In the genomic region with DNA sequence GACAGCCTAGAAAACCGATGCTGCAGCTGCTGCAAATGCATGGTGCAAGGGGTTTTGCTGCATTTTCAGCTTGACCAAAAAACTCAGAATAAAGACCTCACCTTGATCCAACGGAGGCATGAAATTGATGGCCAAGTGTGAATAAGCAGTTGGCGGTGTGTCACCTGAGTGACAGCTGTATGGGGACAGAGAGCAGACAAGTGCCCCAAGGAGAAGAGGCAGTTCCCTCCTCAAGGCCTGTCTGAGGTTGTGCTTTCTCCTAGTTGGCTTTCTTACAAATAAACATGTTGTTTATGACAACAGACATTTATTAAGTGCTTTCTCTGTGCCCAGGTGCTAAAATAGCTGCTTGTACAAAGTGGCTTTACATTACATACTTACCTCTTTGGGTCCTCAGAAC, we compare ENCODE assay signal across 31 cellular contexts. TPM values are rescaled to one million over a fixed set of nuclear protein-coding genes. Genes with fewer than 3 reads are reported as not detected.
"Had no signal": no experiment of that assay in that cellular context is flagged by ENCODE, and none has a peak within 500 bp of the region (broad histone marks: within the 10 kb centered on the region; RNA-seq: fewer than 3 reads in every experiment).

No MANE protein-coding gene starts in this region.

- H3K4me3 Mint-ChIP-seq: naive B cell; naive thymus-derived CD8-positive, alpha-beta T cell; natural killer cell treated with Interleukin-12 subunit alpha and Interleukin-12 subunit beta and Interleukin-15 and Interleukin-18, amount 100 ng/mL, for 72 hours; nephron progenitor cell; neural crest cell; stimulated activated effector memory CD8-positive, alpha-beta T cell treated with anti-CD3 and anti-CD28 coated beads, Interleukin-12 subunit alpha, Interleukin-12 subunit beta, amount 100 ng/mL, for 72 hours; stimulated activated naive B cell treated with anti-CD40 and anti-IgM and Interleukin-4, amounts not matched to agents 10 μg/mL and 1 μg/mL and 100 μg/mL, for 72 hours; stimulated activated naive CD8-positive, alpha-beta T cell treated with anti-CD3 and anti-CD28 coated beads, Interleukin-15, Interleukin-2, amounts not matched to agents 100 ng/mL and 50 ng/mL, for 24 hours had no signal

- H3K27ac ChIP-seq: neutrophil, pancreas, prostate gland, right lobe of liver, stomach, thoracic aorta, thyroid gland, tibial nerve, upper lobe of left lung had no signal

- H3K9me3 ChIP-seq: neutrophil, pancreas, prostate gland, right lobe of liver, thoracic aorta, thyroid gland, upper lobe of left lung had no signal

- H3K9me3 Mint-ChIP-seq: natural killer cell treated with Interleukin-12 subunit alpha and Interleukin-12 subunit beta and Interleukin-15 and Interleukin-18, amount 100 ng/mL, for 72 hours had no signal

- H3K4me1 ChIP-seq: pancreas, prostate gland, right lobe of liver, stomach, thyroid gland, tibial nerve, upper lobe of left lung had no signal

- H3K4me1 Mint-ChIP-seq: naive B cell; neural crest cell; stimulated activated effector memory CD8-positive, alpha-beta T cell treated with anti-CD3 and anti-CD28 coated beads, Interleukin-12 subunit alpha, Interleukin-12 subunit beta, amount 100 ng/mL, for 72 hours; stimulated activated naive B cell treated with anti-CD40 and anti-IgM and Interleukin-4, amounts not matched to agents 10 μg/mL and 1 μg/mL and 100 μg/mL, for 72 hours had no signal

- H3K27me3 ChIP-seq: pancreas, right lobe of liver, stomach, thyroid gland, tibial nerve, upper lobe of left lung had no signal

- H3K36me3 ChIP-seq: neutrophil, pancreas, prostate gland, right lobe of liver, stomach, thoracic aorta, thyroid gland, tibial nerve, upper lobe of left lung had no signal

- H3K27ac Mint-ChIP-seq: naive thymus-derived CD8-positive, alpha-beta T cell; natural killer cell treated with Interleukin-12 subunit alpha and Interleukin-12 subunit beta and Interleukin-15 and Interleukin-18, amount 100 ng/mL, for 72 hours; nephron progenitor cell; stimulated activated effector memory CD8-positive, alpha-beta T cell treated with anti-CD3 and anti-CD28 coated beads, Interleukin-12 subunit alpha, Interleukin-12 subunit beta, amount 100 ng/mL, for 72 hours; stimulated activated naive B cell treated with anti-CD40 and anti-IgM and Interleukin-4, amounts not matched to agents 10 μg/mL and 1 μg/mL and 100 μg/mL, for 72 hours; stimulated activated naive CD8-positive, alpha-beta T cell treated with anti-CD3 and anti-CD28 coated beads, Interleukin-15, Interleukin-2, amounts not matched to agents 100 ng/mL and 50 ng/mL, for 24 hours had no signal

- H3K36me3 Mint-ChIP-seq: stimulated activated effector memory CD8-positive, alpha-beta T cell treated with anti-CD3 and anti-CD28 coated beads, Interleukin-12 subunit alpha, Interleukin-12 subunit beta, amount 100 ng/mL, for 72 hours had no signal

- ATAC-seq: naive thymus-derived CD8-positive, alpha-beta T cell; natural killer cell treated with Interleukin-12 subunit alpha and Interleukin-12 subunit beta and Interleukin-15 and Interleukin-18, amount 100 ng/mL, for 72 hours; pancreas; right cardiac atrium; right lobe of liver; stimulated activated effector memory CD8-positive, alpha-beta T cell treated with anti-CD3 and anti-CD28 coated beads, Interleukin-12 subunit alpha, Interleukin-12 subunit beta, amount 100 ng/mL, for 72 hours; stimulated activated naive B cell treated with anti-CD40 and anti-IgM and Interleukin-4, amounts not matched to agents 10 μg/mL and 1 μg/mL and 100 μg/mL, for 72 hours had no signal

- H3K4me3 ChIP-seq: pancreas, prostate gland, right lobe of liver, stomach, thoracic aorta, thyroid gland, tibial nerve, upper lobe of left lung had no signal

- DNase-seq: naive B cell; naive thymus-derived CD8-positive, alpha-beta T cell; nephron progenitor cell; nucleus accumbens; pancreas; right cardiac atrium; right lobe of liver; small intestine; stimulated activated CD4-positive, alpha-beta T cell treated with anti-CD3 and anti-CD28 coated beads, Interleukin-15, amount 100 ng/mL, for 24 hours; stimulated activated CD4-positive, alpha-beta T cell treated with anti-CD3 and anti-CD28 coated beads, Interleukin-2, amount 100 ng/mL, for 24 hours; stimulated activated CD4-positive, alpha-beta T cell treated with anti-CD3 and anti-CD28 coated beads, Interleukin-2, amount 100 ng/mL, for 48 hours; stimulated activated CD4-positive, alpha-beta T cell treated with anti-CD3 and anti-CD28 coated beads, Interleukin-4, amount 100 ng/mL, for 24 hours; stimulated activated naive B cell treated with anti-CD40 and anti-IgM and Interleukin-4, amounts not matched to agents 10 μg/mL and 1 μg/mL and 100 μg/mL, for 72 hours; stimulated activated naive CD4-positive, alpha-beta T cell treated with Interleukin-2 at 50 U/mL for 16 hours; stomach; thyroid gland; upper lobe of left lung had no signal

RNA-seq across cellular contexts. Expression of gene PGPEP1L, which starts 10.3 kb away (rescaled TPM):
- total RNA-seq: naive thymus-derived CD8-positive, alpha-beta T cell; natural killer cell treated with Interleukin-12 subunit alpha and Interleukin-12 subunit beta and Interleukin-15 and Interleukin-18, amount 100 ng/mL, for 72 hours; neural crest cell; omental fat pad; osteocyte; renal cortical epithelial cell; right lobe of liver; stomach; subcutaneous adipose tissue; temporal lobe; thyroid gland; tibial nerve; upper lobe of left lung; ureter had no signal
- polyA plus RNA-seq: naive thymus-derived CD8-positive, alpha-beta T cell had no signal
